ENCODE assay signal across 11 cellular contexts in the genomic region with DNA sequence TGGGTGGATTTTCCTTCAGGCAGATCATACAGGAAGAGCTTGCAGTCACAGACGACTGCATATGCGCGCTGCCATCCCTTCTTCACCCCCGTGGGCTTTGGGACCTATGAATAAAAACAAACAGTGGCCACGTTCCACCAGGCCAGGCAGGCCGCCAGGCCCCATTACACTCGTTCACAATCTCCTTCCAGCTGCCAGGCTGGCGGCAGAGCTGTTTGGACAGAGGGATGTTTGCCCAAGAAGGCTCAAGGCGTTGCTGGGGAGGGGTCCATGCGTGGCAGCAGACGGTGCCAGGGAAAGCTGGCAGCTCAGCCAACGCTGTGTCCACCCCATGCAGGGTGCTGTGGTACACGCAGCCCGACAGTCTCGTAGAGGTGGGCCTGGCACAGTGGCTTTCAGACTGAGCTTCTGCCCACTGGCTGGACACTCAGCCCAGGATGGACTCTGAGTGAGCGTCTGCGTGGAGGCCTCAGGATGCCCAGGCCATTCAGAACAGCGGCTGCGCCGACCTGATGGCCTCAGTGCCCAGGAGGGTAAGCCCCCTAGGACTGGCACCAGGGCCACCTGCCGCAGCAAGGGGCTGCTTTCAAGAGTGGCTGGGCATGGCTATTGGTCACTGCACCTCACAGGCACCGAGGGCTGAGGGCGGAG. TPM values are rescaled to one million over a fixed set of nuclear protein-coding genes. Genes with fewer than 3 reads are reported as not detected.
DNase-seq lines count a peak whose midpoint lies in the region; ATAC-seq and TF ChIP-seq lines count a peak whose summit lies in the region.
"Had no signal": no experiment of that assay in that cellular context is flagged by ENCODE, and none has a peak within 500 bp of the region (broad histone marks: within the 10 kb centered on the region; RNA-seq: fewer than 3 reads in every experiment).

No MANE protein-coding gene starts in this region.

- in situ Hi-C loops in mammary epithelial cell (cut with MboI; ENCODE audit: low sequenced_read_pairs in 2 of 2): no loop called here

- H3K79me2 ChIP-seq in mammary epithelial cell (ENCODE audit: insufficient read depth, low read length): no peaks in the 10 kb centered on the region

- ATAC-seq in memory B cell (ENCODE audit: low read depth) (no peak), HG02885 (IDR thresholded peaks at IDR 0.05; ENCODE audit: poor library complexity, unreplicated experiment) (no peak), HG02981 (IDR thresholded peaks at IDR 0.05; ENCODE audit: unreplicated experiment) (no peak)

- intact Hi-C loops in breast epithelium (cut with DNase I; ENCODE audit: low total_unique reads) (no loop called here), mammary epithelial cell (cut with micrococcal nuclease) (no loop called here)

- BruUV-seq in mammary epithelial cell (replicated peaks; lab: Mats Ljungman, UMichigan): no TSS peak

- H3K27ac ChIP-seq in breast epithelium (no peak overlapping the region), mammary epithelial cell (ENCODE audit: insufficient read depth, low read depth, low read length) (no peak overlapping the region)

- no peaks in the 10 kb centered on the region for H3K9me3 Mint-ChIP-seq in memory B cell

- peaks cover 26% of the 10 kb centered on the region for H3K4me1 Mint-ChIP-seq in memory B cell

- H3K27me3 Mint-ChIP-seq in memory B cell: no peaks in the 10 kb centered on the region

- H3K4me1 ChIP-seq in breast epithelium (no peaks in the 10 kb centered on the region), mammary epithelial cell (ENCODE audit: insufficient read depth, low read length) (peaks cover 6% of the 10 kb centered on the region)

- dilution Hi-C loops in mammary epithelial cell (cut with HindIII; ENCODE audit: low sequenced_read_pairs): loop anchor here (5.0 to 10.0 kb wide), 2 partner anchors 53 to 75 kb away; no protein-coding TSS in a partner anchor

- H3K36me3 ChIP-seq in breast epithelium: peaks cover 13% of the 10 kb centered on the region
- peaks cover 28% of the 10 kb centered on the region for H3K36me3 ChIP-seq in mammary epithelial cell (ENCODE audit: insufficient read depth, low read length)

- TF ChIP-seq CTCF in breast epithelium (IDR thresholded peaks at IDR 0.05) (no peak), mammary epithelial cell (conservative IDR thresholded peaks at IDR 0.05 in 1 of 2, IDR thresholded peaks at IDR 0.05 in 1 of 2; ENCODE audit: extremely low read depth in 1 of 2, insufficient read depth in 1 of 2, low read depth in 1 of 2, low read length in 2 of 2) (no peak)

- H3K4me3 ChIP-seq in breast epithelium (no peak overlapping the region), mammary epithelial cell (replicated peaks in 1 of 3; ENCODE audit: insufficient read depth in 1 of 3, low read depth in 2 of 3, low read length in 3 of 3) (no peak overlapping the region)
- H3K4me3 ChIP-seq: esophagus squamous epithelium had no signal

- H3K9ac ChIP-seq in mammary epithelial cell (ENCODE audit: insufficient read depth, low read length): no peak overlapping the region

- no peaks in the 10 kb centered on the region for H3K27me3 ChIP-seq in breast epithelium
- no peaks in the 10 kb centered on the region for H3K27me3 ChIP-seq in mammary epithelial cell (ENCODE audit: insufficient read depth, low read length)
- H3K27me3 ChIP-seq: esophagus squamous epithelium had no signal

- H3K4me2 ChIP-seq in mammary epithelial cell (ENCODE audit: insufficient read depth, low read depth, low read length): no peak overlapping the region

- WGBS in mammary epithelial cell (ENCODE audit: low coverage, missing lambda C conversion rate): 56% methylated on average over 19 of the region's 23 CpGs

- H4K20me1 ChIP-seq in mammary epithelial cell (ENCODE audit: insufficient read depth, low read length): no peaks in the 10 kb centered on the region

- peak overlapping the region; percentile 86 for H3K27ac Mint-ChIP-seq in memory B cell

- CTCF ChIA-PET in mammary epithelial cell (lab: Charles Lee; ENCODE audit: low non-redundant PET): no interaction called here

- H2AFZ ChIP-seq in mammary epithelial cell (ENCODE audit: low read depth, low read length): no peak overlapping the region

- TF ChIP-seq POLR2A in breast epithelium (IDR thresholded peaks at IDR 0.05) (no peak), erythroblast (IDR thresholded peaks at IDR 0.05; ENCODE audit: low read length) (no peak)

- DNase-seq in breast epithelium (ENCODE audit: low spot score in 2 of 2) (peak; percentile 35 to 82), mammary epithelial cell (no peak), anterior cingulate cortex (lab: John Stamatoyannopoulos, UW) (peak in 55 of 58 donors; percentile 14 to 85 (median 69)), memory B cell (ENCODE audit: low spot score in 2 of 2) (no peak), ureter (ENCODE audit: low spot score) (peak; percentile 46), erythroblast (lab: John Stamatoyannopoulos, UW) (no peak)
- DNase-seq: esophagus squamous epithelium had no signal

- H3K4me3 Mint-ChIP-seq in memory B cell: peak overlapping the region; percentile 53

- H3K9me3 ChIP-seq in breast epithelium (no peaks in the 10 kb centered on the region), mammary epithelial cell (replicated peaks; ENCODE audit: insufficient read depth, low read length) (no peaks in the 10 kb centered on the region)
- H3K9me3 ChIP-seq: esophagus squamous epithelium had no signal

- peaks cover 9% of the 10 kb centered on the region for H3K36me3 Mint-ChIP-seq in memory B cell

RNA-seq across cellular contexts. Expression of gene AMN, which starts 27.5 kb away (rescaled TPM):
- total RNA-seq in breast epithelium: under 1 TPM; 0.16 to 0.88 (median 0.66) TPM
- under 1 TPM in 1 of 2 donors, not detected in 1; 0.64 TPM for total RNA-seq in mammary epithelial cell
- polyA plus RNA-seq in mammary epithelial cell: not detected
- polyA minus RNA-seq in mammary epithelial cell: not detected
- 3.2 TPM for total RNA-seq in ureter
- total RNA-seq: MCF 10A had no signal
- polyA plus RNA-seq: CD14-positive monocyte had no signal

Comparison
In these comparisons a context has a peak if more than half of its experiments do, and no peak if none do; other contexts are left out.
1. DNase-seq: peak in breast epithelium (2 of 2), anterior cingulate cortex (55 of 58) and ureter (single experiment); none in mammary epithelial cell (single experiment), memory B cell (0 of 2) and erythroblast (0 of 2).